Comparison of ENCODE assay signal across 1 cellular context in genomic region chr19:55484571-55485438, GRCh38.
TF ChIP-seq lines count a peak whose summit lies in the region.

Gene NAT14, plus strand, starts transcription at chr19:55485188. Its CDS starts 521 bp downstream, at chr19:55485709.

TF ChIP-seq in HepG2, 621 proteins besides CTCF, POLR2A, EP300 and RAD21 (continued from another document and continues in another):
- TF ChIP-seq ZHX2 (IDR thresholded peaks at IDR 0.05; ENCODE audit: low read depth) (peak; percentile 55; the same call in 1 of the 2 replicates), ZHX2 (CRISPR knock-in tag; IDR thresholded peaks at IDR 0.05; ENCODE audit: borderline replicate concordance) (no peak), IKZF5 (CRISPR knock-in tag; IDR thresholded peaks at IDR 0.05) (no peak), ZNF331 (CRISPR knock-in tag; IDR thresholded peaks at IDR 0.05) (0 out of 2 replicates have a peak, but pooled peaks have one; percentile 22), TOE1 (CRISPR knock-in tag; IDR thresholded peaks at IDR 0.05) (no peak), CENPT (CRISPR knock-in tag; IDR thresholded peaks at IDR 0.05; ENCODE audit: low read depth) (no peak), ZNF263 (CRISPR knock-in tag; IDR thresholded peaks at IDR 0.05) (no peak), POGK (CRISPR knock-in tag; conservative IDR thresholded peaks at IDR 0.05) (no peak), SNRNP70 (IDR thresholded peaks at IDR 0.05; ENCODE audit: low read depth, low read length) (no peak), ZSCAN12 (CRISPR knock-in tag; IDR thresholded peaks at IDR 0.05) (no peak), ZFY (CRISPR knock-in tag; IDR thresholded peaks at IDR 0.05) (peak; percentile 42; the same call in 1 of the 2 replicates), ZNF574 (CRISPR knock-in tag; IDR thresholded peaks at IDR 0.05) (peak; percentile 49; the same call in 1 of the 2 replicates), ZBTB4 (CRISPR knock-in tag; IDR thresholded peaks at IDR 0.05; ENCODE audit: borderline replicate concordance) (0 out of 2 replicates have a peak, but pooled peaks have one; percentile 46), TFE3 (CRISPR knock-in tag; IDR thresholded peaks at IDR 0.05) (no peak), DRAP1 (CRISPR knock-in tag; IDR thresholded peaks at IDR 0.05) (no peak), ZNF674 (CRISPR knock-in tag; IDR thresholded peaks at IDR 0.05; ENCODE audit: low read depth) (no peak), MTA1 (CRISPR knock-in tag; IDR thresholded peaks at IDR 0.05; ENCODE audit: borderline replicate concordance) (0 out of 2 replicates have a peak, but pooled peaks have one; percentile 51), BATF2 (CRISPR knock-in tag; IDR thresholded peaks at IDR 0.05) (no peak), ZNF558 (CRISPR knock-in tag; IDR thresholded peaks at IDR 0.05; ENCODE audit: borderline replicate concordance) (no peak), ZNF468 (CRISPR knock-in tag; IDR thresholded peaks at IDR 0.05) (no peak), ZC3H4 (CRISPR knock-in tag; IDR thresholded peaks at IDR 0.05; ENCODE audit: borderline replicate concordance) (no peak), ZNF441 (CRISPR knock-in tag; IDR thresholded peaks at IDR 0.05; ENCODE audit: borderline replicate concordance) (no peak), ZBTB1 (CRISPR knock-in tag; IDR thresholded peaks at IDR 0.05; ENCODE audit: borderline replicate concordance) (no peak), HNRNPK (IDR thresholded peaks at IDR 0.05; ENCODE audit: low read depth, low read length, poor library complexity, severe bottlenecking) (peak; percentile 30), THAP11 (CRISPR knock-in tag; IDR thresholded peaks at IDR 0.05) (peak; percentile 70), SUZ12 (IDR thresholded peaks at IDR 0.05; ENCODE audit: low read depth, low read length) (no peak), ZNF772 (CRISPR knock-in tag; IDR thresholded peaks at IDR 0.05) (no peak), GMEB1 (CRISPR knock-in tag; IDR thresholded peaks at IDR 0.05; ENCODE audit: borderline replicate concordance) (0 out of 2 replicates have a peak, but pooled peaks have one; percentile 19), MIXL1 (CRISPR knock-in tag; IDR thresholded peaks at IDR 0.05) (no peak), EEA1 (CRISPR knock-in tag; IDR thresholded peaks at IDR 0.05; ENCODE audit: borderline replicate concordance) (peak; percentile 34; the same call in 1 of the 2 replicates), ELF4 (CRISPR knock-in tag; IDR thresholded peaks at IDR 0.05; ENCODE audit: borderline replicate concordance) (no peak), ZFP36L2 (CRISPR knock-in tag; IDR thresholded peaks at IDR 0.05) (no peak), ZNF740 (CRISPR knock-in tag; IDR thresholded peaks at IDR 0.05) (no peak), GTF2F1 (IDR thresholded peaks at IDR 0.05; ENCODE audit: low read length) (no peak), SMARCC2 (IDR thresholded peaks at IDR 0.05) (no peak), BRF2 (CRISPR knock-in tag; IDR thresholded peaks at IDR 0.05) (no peak), ZFP62 (CRISPR knock-in tag; IDR thresholded peaks at IDR 0.05) (no peak), TAF15 (IDR thresholded peaks at IDR 0.05; ENCODE audit: low read depth, low read length, poor library complexity, severe bottlenecking) (no peak)
